Comparison of ENCODE assay signal across 9 cellular contexts in genomic region chr10:52883996-52884871, GRCh38.
A peak's percentile ranks its signal among the peaks of the same experiment; 100 is the strongest.
DNase-seq lines count a peak whose midpoint lies in the region; ATAC-seq and TF ChIP-seq lines count a peak whose summit lies in the region.
"Had no signal": no experiment of that assay in that cellular context is flagged by ENCODE, and none has a peak within 500 bp of the region (broad histone marks: within the 10 kb centered on the region; RNA-seq: fewer than 3 reads in every experiment).

No MANE protein-coding gene starts in this region.

- no peak for TF ChIP-seq POLR2A in upper lobe of left lung (IDR thresholded peaks at IDR 0.05)

- no peaks in the 10 kb centered on the region for H3K27me3 ChIP-seq in upper lobe of left lung

- DNase-seq in EL (peak; percentile 55), NCI-H82 (lab: John Stamatoyannopoulos, UW) (peak; percentile 62), cardiac fibroblast (ENCODE audit: low read depth in 2 of 2) (peak; percentile 72 to 77), kidney tubule cell (ENCODE audit: low spot score) (peak; percentile 93), upper lobe of left lung (peak in 1 of 2 donors; percentile 34), T-cell (no peak)

- WGBS in upper lobe of left lung, 2 donors, result 34 to 37% methylated on average over 33 of the region's 33 CpGs

- H3K36me3 Mint-ChIP-seq in T-cell, result no peaks in the 10 kb centered on the region

- peaks cover 0 to 5% (median 2%) of the 10 kb centered on the region in 3 donors for H3K9me3 Mint-ChIP-seq in T-cell

- H3K4me1 Mint-ChIP-seq in T-cell, result no peaks in the 10 kb centered on the region
- H3K4me1 Mint-ChIP-seq: central memory CD8-positive, alpha-beta T cell had no signal

- ATAC-seq in GM19351 (IDR thresholded peaks at IDR 0.05; ENCODE audit: unreplicated experiment), result peak; percentile 95
- ATAC-seq in HG03175 (IDR thresholded peaks at IDR 0.05; ENCODE audit: unreplicated experiment), result peak; percentile 95
- ATAC-seq in upper lobe of left lung (ENCODE audit: low FRiP score in 2 of 2), result peak; percentile 89 to 90
- no peak for ATAC-seq in T-cell (replicated peaks in 1 of 4)

- no peak for TF ChIP-seq EP300 in upper lobe of left lung (IDR thresholded peaks at IDR 0.05)

- POLR2A ChIA-PET in T-cell (lab: Charles Lee), result no interaction called here

- H3K27ac ChIP-seq in upper lobe of left lung, result no peak overlapping the region

- TF ChIP-seq CTCF in cardiac fibroblast (IDR thresholded peaks at IDR 0.05; ENCODE audit: low read depth, low read length) (peak; percentile 77), upper lobe of left lung (IDR thresholded peaks at IDR 0.05) (peak in 5 of 6 experiments; percentile 36 to 76 (median 65))

- H3K4me1 ChIP-seq in upper lobe of left lung, result peaks cover 0 to 3% (median 0%) of the 10 kb centered on the region in 4 donors

- no peaks in the 10 kb centered on the region for H3K9me3 ChIP-seq in upper lobe of left lung

- no peak overlapping the region for H3K4me3 Mint-ChIP-seq in T-cell
- H3K4me3 Mint-ChIP-seq: central memory CD8-positive, alpha-beta T cell had no signal

- no peak overlapping the region for H3K27ac Mint-ChIP-seq in T-cell

- no peaks in the 10 kb centered on the region for H3K36me3 ChIP-seq in upper lobe of left lung

- H3K27me3 Mint-ChIP-seq in T-cell, result no peaks in the 10 kb centered on the region
- H3K27me3 Mint-ChIP-seq: central memory CD8-positive, alpha-beta T cell had no signal

- CTCF ChIA-PET in T-cell (lab: Charles Lee), result no interaction called here

- H3K4me3 ChIP-seq in cardiac fibroblast (replicated peaks in 1 of 2; ENCODE audit: low read depth in 2 of 2, low read length in 2 of 2) (no peak overlapping the region), upper lobe of left lung (no peak overlapping the region)

Comparison
In these comparisons a context has a peak if more than half of its experiments do, and no peak if none do; other contexts are left out.
1. DNase-seq: peak in EL (single experiment), NCI-H82 (single experiment), cardiac fibroblast (2 of 2) and kidney tubule cell (single experiment); none in T-cell (0 of 34).
2. ATAC-seq: peak in GM19351 (single experiment), HG03175 (single experiment) and upper lobe of left lung (2 of 2); none in T-cell (0 of 4).